1 cellular context compared by ENCODE assay signal in genomic region chr6:1635305-1636010, GRCh38.
TF ChIP-seq lines count a peak whose summit lies in the region.

No MANE protein-coding gene starts in this region.

TF ChIP-seq in IMR-90, 13 proteins besides CTCF, POLR2A, EP300 and RAD21 (continued from another document):
- TF ChIP-seq MAFK (IDR thresholded peaks at IDR 0.05; ENCODE audit: low read depth, low read length): no peak
- no peak for TF ChIP-seq SMC3 (IDR thresholded peaks at IDR 0.05; ENCODE audit: low read depth, low read length)
- no peak for TF ChIP-seq CEBPB (IDR thresholded peaks at IDR 0.05; ENCODE audit: low read depth, low read length)
- no peak for TF ChIP-seq FOS (IDR thresholded peaks at IDR 0.05; ENCODE audit: low read depth, low read length)
- no peak for TF ChIP-seq USF2 (IDR thresholded peaks at IDR 0.05; ENCODE audit: low read depth, low read length)
- TF ChIP-seq BHLHE40 (IDR thresholded peaks at IDR 0.05; ENCODE audit: low read depth, low read length): no peak
- TF ChIP-seq ELK1 (IDR thresholded peaks at IDR 0.05; ENCODE audit: borderline replicate concordance, low read depth, low read length): no peak
- no peak for TF ChIP-seq CHD1 (IDR thresholded peaks at IDR 0.05; ENCODE audit: low read depth, low read length)
- no peak for TF ChIP-seq MXI1 (IDR thresholded peaks at IDR 0.05; ENCODE audit: borderline replicate concordance, low read depth, low read length)
- no peak for TF ChIP-seq RCOR1 (IDR thresholded peaks at IDR 0.05; ENCODE audit: insufficient replicate concordance, low read length)
- TF ChIP-seq NFE2L2 (IDR thresholded peaks at IDR 0.05; ENCODE audit: low read depth, low read length): no peak
